ENCODE assay signal across 1 cellular context in the genomic region with DNA sequence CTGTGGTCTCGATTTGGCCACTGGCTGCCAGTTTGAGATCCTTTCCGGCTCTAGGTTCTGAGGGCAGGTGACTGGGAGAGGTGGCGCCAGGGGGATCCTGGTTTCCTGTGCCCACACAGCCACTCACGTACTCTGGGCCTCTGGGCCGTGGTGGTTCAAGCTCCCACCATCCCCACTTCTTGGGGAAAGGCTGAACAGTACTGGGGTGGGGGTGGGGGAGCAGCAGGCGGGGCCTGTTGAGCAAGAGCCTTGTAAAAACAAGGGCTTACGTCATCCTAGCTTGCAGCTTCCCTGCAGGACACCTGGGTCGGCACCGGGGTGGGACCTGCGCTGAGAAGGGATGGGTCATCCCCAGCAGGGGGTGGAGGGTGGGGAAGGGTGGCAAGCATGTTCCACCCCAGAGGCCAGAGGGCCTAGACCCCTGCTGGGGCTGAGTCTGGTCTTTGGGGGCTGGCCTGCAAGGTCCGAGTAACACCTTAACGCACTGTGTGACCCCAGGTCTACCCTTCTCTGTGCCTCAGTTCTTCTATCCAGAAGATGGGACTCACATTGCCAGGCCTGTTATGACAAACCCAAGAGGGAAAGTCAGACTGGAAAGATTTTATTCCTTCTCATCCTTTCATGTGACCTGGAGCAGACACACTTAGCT.
TF ChIP-seq lines count a peak whose summit lies in the region.

No MANE protein-coding gene starts in this region.

TF ChIP-seq in HEK293, 187 proteins besides CTCF, POLR2A, EP300 and RAD21 (continued from another document):
- no peak for TF ChIP-seq HOXD13 (CRISPR knock-in tag; IDR thresholded peaks at IDR 0.05; ENCODE audit: borderline replicate concordance)
- no peak for TF ChIP-seq ZNF521 (tag by site-specific recombination; IDR thresholded peaks at IDR 0.05)
- TF ChIP-seq, protein P1, sequence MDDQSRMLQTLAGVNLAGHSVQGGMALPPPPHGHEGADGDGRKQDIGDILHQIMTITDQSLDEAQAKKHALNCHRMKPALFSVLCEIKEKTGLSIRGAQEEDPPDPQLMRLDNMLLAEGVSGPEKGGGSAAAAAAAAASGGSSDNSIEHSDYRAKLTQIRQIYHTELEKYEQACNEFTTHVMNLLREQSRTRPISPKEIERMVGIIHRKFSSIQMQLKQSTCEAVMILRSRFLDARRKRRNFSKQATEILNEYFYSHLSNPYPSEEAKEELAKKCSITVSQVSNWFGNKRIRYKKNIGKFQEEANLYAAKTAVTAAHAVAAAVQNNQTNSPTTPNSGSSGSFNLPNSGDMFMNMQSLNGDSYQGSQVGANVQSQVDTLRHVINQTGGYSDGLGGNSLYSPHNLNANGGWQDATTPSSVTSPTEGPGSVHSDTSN (CRISPR knock-in tag; IDR thresholded peaks at IDR 0.05): no peak
- TF ChIP-seq ZBTB21 (tag by site-specific recombination; IDR thresholded peaks at IDR 0.05): peak; percentile 74
- TF ChIP-seq BCL11B (tag by site-specific recombination; IDR thresholded peaks at IDR 0.05; ENCODE audit: low read depth): 0 out of 2 replicates have a peak, but pooled peaks have one; percentile 57
- TF ChIP-seq GLIS1 (tag by site-specific recombination; IDR thresholded peaks at IDR 0.05): peak; percentile 96
- TF ChIP-seq, protein P2, sequence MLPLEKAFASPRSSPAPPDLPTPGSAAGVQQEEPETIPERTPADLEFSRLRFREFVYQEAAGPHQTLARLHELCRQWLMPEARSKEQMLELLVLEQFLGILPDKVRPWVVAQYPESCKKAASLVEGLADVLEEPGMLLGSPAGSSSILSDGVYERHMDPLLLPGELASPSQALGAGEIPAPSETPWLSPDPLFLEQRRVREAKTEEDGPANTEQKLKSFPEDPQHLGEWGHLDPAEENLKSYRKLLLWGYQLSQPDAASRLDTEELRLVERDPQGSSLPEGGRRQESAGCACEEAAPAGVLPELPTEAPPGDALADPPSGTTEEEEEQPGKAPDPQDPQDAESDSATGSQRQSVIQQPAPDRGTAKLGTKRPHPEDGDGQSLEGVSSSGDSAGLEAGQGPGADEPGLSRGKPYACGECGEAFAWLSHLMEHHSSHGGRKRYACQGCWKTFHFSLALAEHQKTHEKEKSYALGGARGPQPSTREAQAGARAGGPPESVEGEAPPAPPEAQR (tag by site-specific recombination; IDR thresholded peaks at IDR 0.05): no peak
- TF ChIP-seq ZNF626 (tag by site-specific recombination; IDR thresholded peaks at IDR 0.05): no peak
- TF ChIP-seq HOXC10 (CRISPR knock-in tag; IDR thresholded peaks at IDR 0.05): no peak
- TF ChIP-seq ZNF530 (tag by site-specific recombination; IDR thresholded peaks at IDR 0.05; ENCODE audit: low read depth): no peak
- no peak for TF ChIP-seq KLF10 (tag by site-specific recombination; IDR thresholded peaks at IDR 0.05)
- TF ChIP-seq ZNF155 (tag by site-specific recombination; IDR thresholded peaks at IDR 0.05): no peak
- no peak for TF ChIP-seq ZNF560 (tag by site-specific recombination; IDR thresholded peaks at IDR 0.05; ENCODE audit: borderline replicate concordance)
- no peak for TF ChIP-seq ZNF341 (tag by site-specific recombination; IDR thresholded peaks at IDR 0.05; ENCODE audit: low read depth)
- TF ChIP-seq, protein P3, sequence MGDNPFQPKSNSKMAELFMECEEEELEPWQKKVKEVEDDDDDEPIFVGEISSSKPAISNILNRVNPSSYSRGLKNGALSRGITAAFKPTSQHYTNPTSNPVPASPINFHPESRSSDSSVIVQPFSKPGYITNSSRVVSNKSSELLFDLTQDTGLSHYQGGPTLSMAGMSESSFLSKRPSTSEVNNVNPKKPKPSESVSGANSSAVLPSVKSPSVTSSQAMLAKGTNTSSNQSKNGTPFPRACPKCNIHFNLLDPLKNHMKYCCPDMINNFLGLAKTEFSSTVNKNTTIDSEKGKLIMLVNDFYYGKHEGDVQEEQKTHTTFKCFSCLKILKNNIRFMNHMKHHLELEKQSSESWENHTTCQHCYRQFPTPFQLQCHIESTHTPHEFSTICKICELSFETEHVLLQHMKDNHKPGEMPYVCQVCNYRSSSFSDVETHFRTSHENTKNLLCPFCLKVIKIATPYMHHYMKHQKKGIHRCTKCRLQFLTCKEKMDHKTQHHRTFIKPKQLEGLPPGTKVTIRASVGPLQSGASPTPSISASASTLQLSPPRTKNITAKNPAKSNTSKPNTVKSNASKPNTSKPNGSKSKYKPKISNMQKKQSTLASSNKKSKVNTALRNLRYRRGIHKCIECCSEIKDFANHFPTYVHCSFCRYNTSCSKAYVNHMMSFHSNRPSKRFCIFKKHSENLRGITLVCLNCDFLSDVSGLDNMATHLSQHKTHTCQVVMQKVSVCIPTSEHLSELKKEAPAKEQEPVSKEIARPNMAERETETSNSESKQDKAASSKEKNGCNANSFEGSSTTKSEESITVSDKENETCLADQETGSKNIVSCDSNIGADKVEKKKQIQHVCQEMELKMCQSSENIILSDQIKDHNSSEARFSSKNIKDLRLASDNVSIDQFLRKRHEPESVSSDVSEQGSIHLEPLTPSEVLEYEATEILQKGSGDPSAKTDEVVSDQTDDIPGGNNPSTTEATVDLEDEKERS (tag by site-specific recombination; IDR thresholded peaks at IDR 0.05): no peak
- peak; percentile 30; the same call in 1 of the 2 replicates for TF ChIP-seq ZFP69B (tag by site-specific recombination; IDR thresholded peaks at IDR 0.05)
- TF ChIP-seq ZNF629 (tag by site-specific recombination; IDR thresholded peaks at IDR 0.05): peak; percentile 86
- 0 out of 2 replicates have a peak, but pooled peaks have one; percentile 30 for TF ChIP-seq ZNF366 (tag by site-specific recombination; conservative IDR thresholded peaks at IDR 0.05)
- no peak for TF ChIP-seq GFI1B (tag by site-specific recombination; IDR thresholded peaks at IDR 0.05)
- no peak for TF ChIP-seq ZNF121 (tag by site-specific recombination; IDR thresholded peaks at IDR 0.05)
- TF ChIP-seq, protein P4, sequence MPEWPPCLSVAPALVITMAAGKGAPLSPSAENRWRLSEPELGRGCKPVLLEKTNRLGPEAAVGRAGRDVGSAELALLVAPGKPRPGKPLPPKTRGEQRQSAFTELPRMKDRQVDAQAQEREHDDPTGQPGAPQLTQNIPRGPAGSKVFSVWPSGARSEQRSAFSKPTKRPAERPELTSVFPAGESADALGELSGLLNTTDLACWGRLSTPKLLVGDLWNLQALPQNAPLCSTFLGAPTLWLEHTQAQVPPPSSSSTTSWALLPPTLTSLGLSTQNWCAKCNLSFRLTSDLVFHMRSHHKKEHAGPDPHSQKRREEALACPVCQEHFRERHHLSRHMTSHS (tag by site-specific recombination; IDR thresholded peaks at IDR 0.05): no peak
- TF ChIP-seq ZBTB20 (tag by site-specific recombination; IDR thresholded peaks at IDR 0.05): no peak
- TF ChIP-seq ZNF24 (tag by site-specific recombination; IDR thresholded peaks at IDR 0.05): no peak
- no peak for TF ChIP-seq ZNF776 (tag by site-specific recombination; IDR thresholded peaks at IDR 0.05; ENCODE audit: borderline replicate concordance)
- TF ChIP-seq ZNF350 (tag by site-specific recombination; IDR thresholded peaks at IDR 0.05): no peak
- no peak for TF ChIP-seq ZNF623 (tag by site-specific recombination; IDR thresholded peaks at IDR 0.05)
- TF ChIP-seq ZNF48 (tag by site-specific recombination; IDR thresholded peaks at IDR 0.05): no peak
- TF ChIP-seq, protein P5, sequence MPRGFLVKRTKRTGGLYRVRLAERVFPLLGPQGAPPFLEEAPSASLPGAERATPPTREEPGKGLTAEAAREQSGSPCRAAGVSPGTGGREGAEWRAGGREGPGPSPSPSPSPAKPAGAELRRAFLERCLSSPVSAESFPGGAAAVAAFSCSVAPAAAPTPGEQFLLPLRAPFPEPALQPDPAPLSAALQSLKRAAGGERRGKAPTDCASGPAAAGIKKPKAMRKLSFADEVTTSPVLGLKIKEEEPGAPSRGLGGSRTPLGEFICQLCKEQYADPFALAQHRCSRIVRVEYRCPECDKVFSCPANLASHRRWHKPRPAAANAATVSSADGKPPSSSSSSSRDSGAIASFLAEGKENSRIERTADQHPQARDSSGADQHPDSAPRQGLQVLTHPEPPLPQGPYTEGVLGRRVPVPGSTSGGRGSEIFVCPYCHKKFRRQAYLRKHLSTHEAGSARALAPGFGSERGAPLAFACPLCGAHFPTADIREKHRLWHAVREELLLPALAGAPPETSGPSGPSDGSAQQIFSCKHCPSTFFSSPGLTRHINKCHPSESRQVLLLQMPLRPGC (tag by site-specific recombination; IDR thresholded peaks at IDR 0.05): 0 out of 2 replicates have a peak, but pooled peaks have one; percentile 21
- no peak for TF ChIP-seq ZNF221 (tag by site-specific recombination; IDR thresholded peaks at IDR 0.05; ENCODE audit: borderline replicate concordance)
- TF ChIP-seq ZNF843 (tag by site-specific recombination; IDR thresholded peaks at IDR 0.05): no peak
- peak; percentile 76 for TF ChIP-seq KLF8 (tag by site-specific recombination; IDR thresholded peaks at IDR 0.05)
- TF ChIP-seq, protein P6, sequence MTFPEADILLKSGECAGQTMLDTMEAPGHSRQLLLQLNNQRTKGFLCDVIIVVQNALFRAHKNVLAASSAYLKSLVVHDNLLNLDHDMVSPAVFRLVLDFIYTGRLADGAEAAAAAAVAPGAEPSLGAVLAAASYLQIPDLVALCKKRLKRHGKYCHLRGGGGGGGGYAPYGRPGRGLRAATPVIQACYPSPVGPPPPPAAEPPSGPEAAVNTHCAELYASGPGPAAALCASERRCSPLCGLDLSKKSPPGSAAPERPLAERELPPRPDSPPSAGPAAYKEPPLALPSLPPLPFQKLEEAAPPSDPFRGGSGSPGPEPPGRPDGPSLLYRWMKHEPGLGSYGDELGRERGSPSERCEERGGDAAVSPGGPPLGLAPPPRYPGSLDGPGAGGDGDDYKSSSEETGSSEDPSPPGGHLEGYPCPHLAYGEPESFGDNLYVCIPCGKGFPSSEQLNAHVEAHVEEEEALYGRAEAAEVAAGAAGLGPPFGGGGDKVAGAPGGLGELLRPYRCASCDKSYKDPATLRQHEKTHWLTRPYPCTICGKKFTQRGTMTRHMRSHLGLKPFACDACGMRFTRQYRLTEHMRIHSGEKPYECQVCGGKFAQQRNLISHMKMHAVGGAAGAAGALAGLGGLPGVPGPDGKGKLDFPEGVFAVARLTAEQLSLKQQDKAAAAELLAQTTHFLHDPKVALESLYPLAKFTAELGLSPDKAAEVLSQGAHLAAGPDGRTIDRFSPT (tag by site-specific recombination; IDR thresholded peaks at IDR 0.05): peak; percentile 81
TF ChIP-seq in HEK293: peak in this region for 38.
